Comparison of ENCODE assay signal across 9 cellular contexts in the genomic region with DNA sequence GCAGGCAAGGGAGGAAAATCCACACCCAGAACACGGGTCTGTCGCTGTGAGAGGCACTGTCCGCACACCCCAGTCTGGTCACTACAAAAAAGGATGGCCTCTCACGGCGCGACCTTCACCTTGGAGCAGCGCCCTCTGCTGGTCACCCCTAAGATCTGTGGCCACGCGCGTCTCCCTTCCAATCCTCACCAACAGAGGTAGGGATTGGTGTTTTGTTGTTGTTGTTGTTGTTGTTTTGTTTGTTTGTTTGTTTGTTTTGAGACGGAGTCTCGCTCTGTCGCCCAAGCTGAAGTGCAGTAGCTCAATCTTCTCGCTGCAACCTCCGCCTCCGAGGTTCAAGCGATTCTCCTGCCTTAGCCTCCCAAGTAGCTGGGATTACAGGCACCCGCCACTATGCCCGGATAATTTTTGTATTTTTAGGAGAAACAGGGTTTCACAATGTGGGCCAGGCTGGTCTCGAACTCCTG. TPM values are rescaled to one million over a fixed set of nuclear protein-coding genes. Genes with fewer than 3 reads are reported as not detected.
A peak's percentile ranks its signal among the peaks of the same experiment; 100 is the strongest.
DNase-seq lines count a peak whose midpoint lies in the region; ATAC-seq, FAIRE-seq and TF ChIP-seq lines count a peak whose summit lies in the region.
"Had no signal": no experiment of that assay in that cellular context is flagged by ENCODE, and none has a peak within 500 bp of the region (broad histone marks: within the 10 kb centered on the region; RNA-seq: fewer than 3 reads in every experiment).

No MANE protein-coding gene starts in this region.

- no peak overlapping the region for H3K4me3 ChIP-seq in A673 (ENCODE audit: low read depth, low read length, poor library complexity, severe bottlenecking)
- no peak overlapping the region for H3K4me3 ChIP-seq in neutrophil (ENCODE audit: low read depth in 1 of 2, low read length in 1 of 2)
- no peak overlapping the region for H3K4me3 ChIP-seq in transverse colon

- no peak for TF ChIP-seq EP300 in transverse colon (IDR thresholded peaks at IDR 0.05; ENCODE audit: low read depth)

- 10 to 39% methylated on average over 4 to 20 of the region's 20 CpGs for WGBS in transverse colon (ENCODE audit: low coverage in 1 of 2), 2 donors

- H3K27ac ChIP-seq in A673 (ENCODE audit: low read depth, low read length, poor library complexity, severe bottlenecking) (no peak overlapping the region), neutrophil (no peak overlapping the region), transverse colon (no peak overlapping the region)

- POLR2A ChIA-PET in A673 (lab: Charles Lee; ENCODE audit: low non-redundant PET) = no interaction called here

- no peak for DNase-seq in A673 (ENCODE audit: low spot score)
- DNase-seq in GM19239 (ENCODE audit: insufficient read length, low spot score) = peak; percentile 38
- DNase-seq in NCI-H748 treated with DMSO at 0.1 percent for 48 hours (lab: John Stamatoyannopoulos, UW) = peak; percentile 45
- peak; percentile 30 to 36 for DNase-seq in activated CD8-positive, alpha-beta memory T cell treated with anti-CD3 and anti-CD28 coated beads for 4 hours (ENCODE audit: low read depth in 2 of 2)
- DNase-seq in transverse colon = peak; percentile 75

- CTCF ChIA-PET in A673 (lab: Charles Lee) = no interaction called here

- intact Hi-C loops in A673 (cut with micrococcal nuclease; ENCODE audit: unreplicated experiment) (loop anchor here (10.0 kb wide), 1 partner anchor 206 kb away; no protein-coding TSS in a partner anchor), transverse colon (cut with DNase I; ENCODE audit: low total_unique reads) (no loop called here)

- peak; percentile 31 for FAIRE-seq in GM19239 (lab: Jason Lieb, UNC)
- FAIRE-seq: GM18507 had no signal

- in situ Hi-C loops in transverse colon (cut with MboI; ENCODE audit: low pct_ligation_motif_present in 1 of 4, low pct_unique_long_range_greater_than_20kb in 1 of 4, low sequenced_read_pairs in 3 of 4) = no loop called here

- TF ChIP-seq CTCF in A673 (conservative IDR thresholded peaks at IDR 0.05; ENCODE audit: low read depth, low read length) (peak; percentile 83), neutrophil (IDR thresholded peaks at IDR 0.05) (peak; percentile 80), transverse colon (IDR thresholded peaks at IDR 0.05) (peak; percentile 66 to 80 (median 75))

- no peaks in the 10 kb centered on the region for H3K36me3 ChIP-seq in A673 (ENCODE audit: insufficient read depth, low read length, poor library complexity, severe bottlenecking)
- H3K36me3 ChIP-seq in neutrophil = no peaks in the 10 kb centered on the region
- H3K36me3 ChIP-seq in transverse colon = no peaks in the 10 kb centered on the region

- H3K4me1 ChIP-seq in A673 (ENCODE audit: insufficient read depth, low read length, poor library complexity, severe bottlenecking) (no peaks in the 10 kb centered on the region), neutrophil (ENCODE audit: control insufficient read depth in 1 of 2, insufficient read depth in 1 of 2, low read depth in 1 of 2, low read length in 1 of 2) (peaks cover 4% of the 10 kb centered on the region in 2 experiments), transverse colon (no peaks in the 10 kb centered on the region)

- TF ChIP-seq POLR2A in transverse colon (IDR thresholded peaks at IDR 0.05) = no peak

- ATAC-seq in esophagus mucosa = peak; percentile 55
- no peak for ATAC-seq in HG02571 (IDR thresholded peaks at IDR 0.05; ENCODE audit: unreplicated experiment)

- H3K9me3 ChIP-seq in A673 (ENCODE audit: low read depth, low read length, poor library complexity, severe bottlenecking) (no peaks in the 10 kb centered on the region), neutrophil (no peaks in the 10 kb centered on the region), transverse colon (no peaks in the 10 kb centered on the region)

- no TSS peak for BruUV-seq in A673 (replicated peaks; lab: Mats Ljungman, UMichigan)

- H3K27me3 ChIP-seq in A673 (replicated peaks; ENCODE audit: insufficient read depth, low read depth, low read length, poor library complexity) = no peaks in the 10 kb centered on the region
- no peaks in the 10 kb centered on the region for H3K27me3 ChIP-seq in neutrophil
- H3K27me3 ChIP-seq in transverse colon = no peaks in the 10 kb centered on the region

RNA-seq across cellular contexts. Expression of gene C17orf58, which starts 15.0 kb away (rescaled TPM):
- total RNA-seq in A673 (2021) (12.5 and 17.4 TPM in 2 replicates), esophagus mucosa (5.9 TPM), transverse colon (10 to 100 TPM in 2 of 4 donors, 1 to 10 TPM in 1, under 1 TPM in 1; 0.80 to 19.5 (median 8.1) TPM)

RNA-seq across cellular contexts. Expression of gene KPNA2, which starts 24.3 kb away (rescaled TPM):
- total RNA-seq in A673 (2021) (481 and 486 TPM in 2 replicates), esophagus mucosa (85.5 TPM), transverse colon (10 to 100 TPM in 3 of 4 donors, 1 to 10 TPM in 1; 3.4 to 21.5 (median 11.0) TPM)
